26 cellular contexts compared by ENCODE assay signal in the genomic region with DNA sequence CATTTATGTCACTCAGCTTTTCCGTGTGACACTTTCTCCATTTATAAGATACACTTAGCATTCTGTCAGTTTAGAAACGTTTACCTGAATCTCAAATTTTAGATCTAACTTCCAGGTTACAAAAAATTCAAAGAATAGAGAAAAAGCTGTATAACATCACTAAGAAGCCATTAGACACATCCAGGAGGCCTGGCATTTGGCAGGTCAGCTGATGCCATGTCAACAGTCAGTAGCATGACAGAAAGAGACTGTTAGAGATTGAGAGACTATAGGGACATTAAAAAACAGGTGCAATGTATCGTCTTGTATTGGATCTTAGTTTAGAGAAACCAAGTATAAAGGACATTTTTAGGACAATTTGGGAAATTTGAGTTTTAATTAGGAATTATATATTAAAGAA. TPM values are rescaled to one million over a fixed set of nuclear protein-coding genes. Genes with fewer than 3 reads are reported as not detected.
"Had no signal": no experiment of that assay in that cellular context is flagged by ENCODE, and none has a peak within 500 bp of the region (broad histone marks: within the 10 kb centered on the region; RNA-seq: fewer than 3 reads in every experiment).

No MANE protein-coding gene starts in this region.

- H3K9me3 ChIP-seq: esophagus muscularis mucosa, spleen, thoracic aorta, transverse colon had no signal

- H3K4me3 Mint-ChIP-seq: dendritic cell treated with granulocyte-macrophage colony-stimulating factor and Interleukin-4, amounts not matched to agents 40 ng/mL and 50 ng/mL, for 4 days; effector memory CD8-positive, alpha-beta T cell; nephron progenitor cell; stimulated activated naive B cell treated with anti-CD40 and anti-IgM and Interleukin-4, amounts not matched to agents 10 μg/mL and 1 μg/mL and 100 μg/mL, for 72 hours; stimulated activated naive CD8-positive, alpha-beta T cell treated with anti-CD3 and anti-CD28 coated beads, Interleukin-15, amount 100 ng/mL, for 72 hours had no signal

- H3K36me3 Mint-ChIP-seq: naive B cell; stimulated activated naive B cell treated with anti-CD40 and anti-IgM and Interleukin-4, amounts not matched to agents 10 μg/mL and 1 μg/mL and 100 μg/mL, for 72 hours had no signal

- H3K4me3 ChIP-seq: esophagus muscularis mucosa, lung, spleen, thoracic aorta, transverse colon had no signal

- H3K27ac ChIP-seq: epithelial cell of prostate, esophagus muscularis mucosa, thoracic aorta, transverse colon had no signal

- H3K9me3 Mint-ChIP-seq: dendritic cell treated with granulocyte-macrophage colony-stimulating factor and Interleukin-4, amounts not matched to agents 40 ng/mL and 50 ng/mL, for 4 days; effector memory CD8-positive, alpha-beta T cell; naive B cell; nephron progenitor cell; stimulated activated naive B cell treated with anti-CD40 and anti-IgM and Interleukin-4, amounts not matched to agents 10 μg/mL and 1 μg/mL and 100 μg/mL, for 72 hours; stimulated activated naive CD8-positive, alpha-beta T cell treated with anti-CD3 and anti-CD28 coated beads, Interleukin-15, amount 100 ng/mL, for 72 hours had no signal

- H3K27ac Mint-ChIP-seq: dendritic cell treated with granulocyte-macrophage colony-stimulating factor and Interleukin-4, amounts not matched to agents 40 ng/mL and 50 ng/mL, for 4 days; nephron progenitor cell; stimulated activated naive B cell treated with anti-CD40 and anti-IgM and Interleukin-4, amounts not matched to agents 10 μg/mL and 1 μg/mL and 100 μg/mL, for 72 hours had no signal

- H3K36me3 ChIP-seq: esophagus muscularis mucosa, spleen, thoracic aorta, transverse colon had no signal

- DNase-seq: effector memory CD8-positive, alpha-beta T cell; head of caudate nucleus; hippocampal formation; left colon; left ventricle myocardium superior; mesendoderm; naive B cell; nephron progenitor cell; spleen; stimulated activated CD4-positive, alpha-beta T cell treated with anti-CD3 and anti-CD28 coated beads, Interleukin-15, amount 100 ng/mL, for 24 hours; stimulated activated CD4-positive, alpha-beta T cell treated with anti-CD3 and anti-CD28 coated beads, Interleukin-1b, Interleukin-23, amount 100 ng/mL, for 48 hours; stimulated activated CD4-positive, alpha-beta T cell treated with anti-CD3 and anti-CD28 coated beads, Interleukin-4, amount 100 ng/mL, for 24 hours; stimulated activated naive B cell treated with anti-CD40 and anti-IgM and Interleukin-4, amounts not matched to agents 10 μg/mL and 1 μg/mL and 100 μg/mL, for 72 hours; stimulated activated naive CD8-positive, alpha-beta T cell treated with anti-CD3 and anti-CD28 coated beads, Interleukin-15, amount 100 ng/mL, for 72 hours; transverse colon had no signal

- H3K27me3 Mint-ChIP-seq: dendritic cell treated with granulocyte-macrophage colony-stimulating factor and Interleukin-4, amounts not matched to agents 40 ng/mL and 50 ng/mL, for 4 days; effector memory CD8-positive, alpha-beta T cell; naive B cell; stimulated activated naive B cell treated with anti-CD40 and anti-IgM and Interleukin-4, amounts not matched to agents 10 μg/mL and 1 μg/mL and 100 μg/mL, for 72 hours; stimulated activated naive CD8-positive, alpha-beta T cell treated with anti-CD3 and anti-CD28 coated beads, Interleukin-15, amount 100 ng/mL, for 72 hours had no signal

- H3K27me3 ChIP-seq: esophagus muscularis mucosa, spleen, transverse colon had no signal

- ATAC-seq: effector memory CD8-positive, alpha-beta T cell; left colon; stimulated activated naive B cell treated with anti-CD40 and anti-IgM and Interleukin-4, amounts not matched to agents 10 μg/mL and 1 μg/mL and 100 μg/mL, for 72 hours; stimulated activated naive CD8-positive, alpha-beta T cell treated with anti-CD3 and anti-CD28 coated beads, Interleukin-15, amount 100 ng/mL, for 72 hours had no signal

RNA-seq across cellular contexts. Expression of a gene that starts 57.6 kb away (rescaled TPM):
- total RNA-seq: esophagus muscularis mucosa, kidney epithelial cell, left colon, left ventricle myocardium superior, pulmonary artery endothelial cell, sciatic nerve, skeletal muscle tissue, spleen, subcutaneous adipose tissue had no signal
- polyA plus RNA-seq: lung, spleen, urinary bladder had no signal
